In the genomic region with DNA sequence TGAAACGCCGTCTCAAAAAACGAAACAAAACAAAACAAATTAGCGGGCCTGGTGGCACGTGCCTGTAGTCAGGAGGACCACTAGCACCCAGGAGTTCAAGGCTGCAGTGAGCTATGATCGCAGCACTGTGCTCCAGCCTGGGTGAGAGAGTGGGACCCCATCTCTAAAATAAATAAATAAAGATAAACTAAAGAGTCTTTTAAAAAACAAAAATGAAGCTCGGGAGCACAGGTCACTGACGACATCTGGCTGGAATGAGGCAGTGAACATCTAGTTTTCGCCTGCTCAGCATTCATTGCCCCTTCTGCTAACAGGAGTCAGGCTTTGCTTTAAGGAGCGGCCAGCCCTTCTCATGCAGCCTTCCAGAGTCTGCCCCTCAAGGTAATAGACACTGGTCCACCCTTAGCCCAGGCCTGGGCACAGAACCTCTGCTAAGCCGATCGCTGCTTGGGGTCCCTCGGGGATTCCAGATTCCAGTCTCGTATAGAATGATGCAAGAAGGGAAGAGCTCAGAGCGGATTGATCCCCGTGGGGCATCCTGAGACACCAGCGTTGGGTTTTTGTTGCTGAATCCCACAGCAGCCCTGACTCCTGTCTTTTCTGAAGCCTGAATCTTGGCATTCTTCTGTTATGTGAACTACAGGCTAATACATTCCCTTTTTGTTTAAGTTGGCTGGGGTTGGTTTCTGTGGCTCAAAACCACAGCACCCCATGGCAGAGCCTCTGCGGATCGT, we compare ENCODE assay signal across 13 cellular contexts. TPM values are rescaled to one million over a fixed set of nuclear protein-coding genes. Genes with fewer than 3 reads are reported as not detected.
A peak's percentile ranks its signal among the peaks of the same experiment; 100 is the strongest.
DNase-seq lines count a peak whose midpoint lies in the region; TF ChIP-seq lines count a peak whose summit lies in the region.
"Had no signal": no experiment of that assay in that cellular context is flagged by ENCODE, and none has a peak within 500 bp of the region (broad histone marks: within the 10 kb centered on the region; RNA-seq: fewer than 3 reads in every experiment).

No MANE protein-coding gene starts in this region.

- H3K4me3 ChIP-seq in BLaER1 (no peak overlapping the region), esophagus muscularis mucosa (no peak overlapping the region), rectal smooth muscle tissue (ENCODE audit: low read length) (no peak overlapping the region)
- H3K4me3 ChIP-seq: GM12878 had no signal

- H3K27ac ChIP-seq in BLaER1 (no peak overlapping the region), esophagus muscularis mucosa (replicated peaks in 1 of 4) (peak overlapping the region; percentile 75 to 79 (median 76)), rectal smooth muscle tissue (ENCODE audit: low read depth, low read length) (peak overlapping the region; percentile 81)

- peaks cover under 1% of the 10 kb centered on the region; the same call in 1 of the 2 replicates for H3K9me3 ChIP-seq in BLaER1
- H3K9me3 ChIP-seq in esophagus muscularis mucosa: no peaks in the 10 kb centered on the region

- no peak for TF ChIP-seq CTCF in esophagus muscularis mucosa (IDR thresholded peaks at IDR 0.05)

- TF ChIP-seq EP300 in esophagus muscularis mucosa (IDR thresholded peaks at IDR 0.05): no peak

- DNase-seq in RPMI7951 (ENCODE audit: low read depth): peak; percentile 62
- DNase-seq in esophagus muscularis mucosa (ENCODE audit: extremely low spot score): no peak
- DNase-seq in cerebellar nuclear complex (lab: John Stamatoyannopoulos, UW): no peak
- no peak for DNase-seq in NOMO-1 treated with dmso at 0.1 percent for 144 hours (lab: John Stamatoyannopoulos, UW; ENCODE audit: unreplicated experiment)
- DNase-seq in T-helper 1 cell: no peak
- DNase-seq in DMS53 (lab: John Stamatoyannopoulos, UW): no peak
- DNase-seq: activated CD4-positive, alpha-beta T cell treated with anti-CD3 and anti-CD28 coated beads, Interleukin-2, amount 10 ng/mL, durations not matched to agents 7 days and 5 days; activated naive CD4-positive, alpha-beta T cell treated with Interleukin-2 at 50 U/mL for 16 hours; NCI-H526; stimulated activated CD4-positive, alpha-beta T cell treated with anti-CD3 and anti-CD28 coated beads, Interleukin-2, amount 100 ng/mL, for 48 hours had no signal

- H3K4me1 ChIP-seq in BLaER1 (peaks cover 13% of the 10 kb centered on the region), esophagus muscularis mucosa (peaks cover 0 to 44% (median 39%) of the 10 kb centered on the region in 4 donors), rectal smooth muscle tissue (ENCODE audit: control insufficient read depth, insufficient read depth, low read length) (peaks cover 13% of the 10 kb centered on the region)

- H3K27me3 ChIP-seq in BLaER1 (no peaks in the 10 kb centered on the region), esophagus muscularis mucosa (no peaks in the 10 kb centered on the region), rectal smooth muscle tissue (ENCODE audit: control insufficient read depth, insufficient read depth, low read length) (no peaks in the 10 kb centered on the region)

- intact Hi-C loops in esophagus muscularis mucosa (cut with DNase I): no loop called here

- no peak overlapping the region for H3K9ac ChIP-seq in BLaER1
- H3K9ac ChIP-seq in rectal smooth muscle tissue (ENCODE audit: low read length): no peak overlapping the region

- 71% methylated on average over 19 of the region's 19 CpGs for WGBS in esophagus muscularis mucosa

- H3K36me3 ChIP-seq in BLaER1: no peaks in the 10 kb centered on the region
- H3K36me3 ChIP-seq in esophagus muscularis mucosa: no peaks in the 10 kb centered on the region
- peaks cover 2% of the 10 kb centered on the region for H3K36me3 ChIP-seq in rectal smooth muscle tissue (ENCODE audit: control insufficient read depth, insufficient read depth, low read length)

- no peak for TF ChIP-seq POLR2A in esophagus muscularis mucosa (IDR thresholded peaks at IDR 0.05; ENCODE audit: low read depth)

- H3K4me2 ChIP-seq in BLaER1: peak overlapping the region; percentile 44

- no peaks in the 10 kb centered on the region for H4K20me1 ChIP-seq in BLaER1

RNA-seq across cellular contexts. Expression of a gene that starts 14.2 kb away (rescaled TPM):
- 8.8 and 12.3 TPM in 2 replicates for total RNA-seq in RPMI7951 (2014; rRNA removed; shearing (Covaris generic))
- 10 to 100 TPM; 23.4 to 46.1 (median 36.3) TPM for total RNA-seq in esophagus muscularis mucosa
